In genomic region chr15:24684313-24684712, GRCh38 we compare ENCODE assay signal across 8 cellular contexts. TPM values are rescaled to one million over a fixed set of nuclear protein-coding genes. Genes with fewer than 3 reads are reported as not detected.
"Had no signal": no experiment of that assay in that cellular context is flagged by ENCODE, and none has a peak within 500 bp of the region (broad histone marks: within the 10 kb centered on the region; RNA-seq: fewer than 3 reads in every experiment).

No MANE protein-coding gene starts in this region.

- H3K9me3 ChIP-seq: HAP-1 had no signal

- H3K4me3 ChIP-seq: GM23248, GM23338, HAP-1 had no signal

- H3K4me2 ChIP-seq: GM23338 had no signal

- DNase-seq: GM23248, GOT3, H7, H9, HCEC 1CT had no signal

- H3K36me3 ChIP-seq: HAP-1 had no signal

- H3K4me1 ChIP-seq: HAP-1 had no signal

- H3K27ac Mint-ChIP-seq: GM23338, H9 had no signal

- H3K4me3 Mint-ChIP-seq: GM23338, H9 had no signal

- H3K27ac ChIP-seq: GM23248 had no signal

- H3K9ac ChIP-seq: GM23248 had no signal

RNA-seq across cellular contexts. Expression of gene NPAP1, which starts 8.7 kb away (rescaled TPM):
- total RNA-seq: GM23248, H4, H7 had no signal
- polyA plus RNA-seq: GM23248 had no signal
